Comparison of ENCODE assay signal across 8 cellular contexts in the genomic region with DNA sequence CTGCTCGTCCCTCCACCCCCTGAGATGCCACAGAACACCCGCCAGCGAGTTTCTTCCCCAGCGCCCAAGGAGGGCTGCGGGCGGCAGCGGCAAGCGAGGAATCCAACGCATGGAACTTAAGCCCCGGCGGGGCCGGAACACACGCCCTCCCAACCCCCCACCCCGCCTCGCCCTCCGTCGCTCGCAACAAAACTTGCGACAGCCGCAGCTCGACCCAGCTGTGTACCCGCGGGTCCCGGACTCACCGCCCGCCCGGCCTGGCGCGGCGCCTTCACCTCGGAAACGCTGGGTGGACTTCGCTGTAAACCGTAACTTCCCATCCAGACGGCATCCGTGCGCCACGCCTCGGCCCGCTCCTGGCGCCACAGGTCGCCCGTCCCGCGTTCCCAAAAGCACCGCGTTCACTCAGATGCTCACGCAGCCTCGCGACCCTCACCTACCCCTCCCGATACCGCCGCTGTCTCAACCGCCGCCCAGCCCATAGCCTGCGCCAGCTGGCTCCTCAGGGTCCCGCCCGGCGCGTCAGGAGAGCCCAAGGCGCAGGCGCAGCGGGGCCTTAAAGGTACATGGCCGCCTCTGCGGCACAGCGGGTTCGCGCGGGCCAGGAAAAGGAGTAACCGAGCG. TPM values are rescaled to one million over a fixed set of nuclear protein-coding genes. Genes with fewer than 3 reads are reported as not detected.
DNase-seq lines count a peak whose midpoint lies in the region; ATAC-seq, FAIRE-seq and TF ChIP-seq lines count a peak whose summit lies in the region.
"Not testable (repeated sequence)": the region's sequence is repeated elsewhere in the genome, so short reads cannot be mapped to it uniquely, and the experiment has no call there.

A gene with protein sequence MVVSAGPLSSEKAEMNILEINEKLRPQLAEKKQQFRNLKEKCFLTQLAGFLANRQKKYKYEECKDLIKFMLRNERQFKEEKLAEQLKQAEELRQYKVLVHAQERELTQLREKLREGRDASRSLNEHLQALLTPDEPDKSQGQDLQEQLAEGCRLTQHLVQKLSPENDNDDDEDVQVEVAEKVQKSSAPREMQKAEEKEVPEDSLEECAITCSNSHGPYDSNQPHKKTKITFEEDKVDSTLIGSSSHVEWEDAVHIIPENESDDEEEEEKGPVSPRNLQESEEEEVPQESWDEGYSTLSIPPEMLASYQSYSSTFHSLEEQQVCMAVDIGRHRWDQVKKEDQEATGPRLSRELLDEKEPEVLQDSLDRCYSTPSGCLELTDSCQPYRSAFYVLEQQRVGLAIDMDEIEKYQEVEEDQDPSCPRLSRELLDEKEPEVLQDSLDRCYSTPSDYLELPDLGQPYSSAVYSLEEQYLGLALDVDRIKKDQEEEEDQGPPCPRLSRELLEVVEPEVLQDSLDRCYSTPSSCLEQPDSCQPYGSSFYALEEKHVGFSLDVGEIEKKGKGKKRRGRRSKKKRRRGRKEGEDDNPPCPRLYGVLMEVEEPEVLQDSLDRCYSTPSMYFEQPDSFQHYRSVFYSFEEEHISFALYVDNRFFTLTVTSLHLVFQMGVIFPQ (minus strand): TSS at position 534 of the 624 bp plus-strand sequence. CDS start 21,666 bp downstream, outside the sequence.

- H4K20me1 ChIP-seq in HepG2 (ENCODE audit: insufficient read depth, low read length), result not testable (repeated sequence)

- POLR2A ChIA-PET in HepG2 (lab: Yijun Ruan, JAX), result not testable (repeated sequence)

- ATAC-seq in GM19351 (IDR thresholded peaks at IDR 0.05; ENCODE audit: unreplicated experiment), result peak; percentile 92
- peak; percentile 92 for ATAC-seq in HG03280 (IDR thresholded peaks at IDR 0.05; ENCODE audit: unreplicated experiment)
- ATAC-seq in HepG2, result peak; percentile 99

- not testable (repeated sequence) for TF ChIP-seq EP300 in HepG2 (IDR thresholded peaks at IDR 0.05; ENCODE audit: low read depth in 2 of 2, low read length in 2 of 2); HepG2 (CRISPR knock-in tag; IDR thresholded peaks at IDR 0.05; ENCODE audit: borderline replicate concordance)

- not testable (repeated sequence) for H2AFZ ChIP-seq in HepG2 (ENCODE audit: low read length)

- TF ChIP-seq POLR2A in HepG2 (IDR thresholded peaks at IDR 0.05; ENCODE audit: insufficient read depth in 1 of 2, low read depth in 2 of 2, low read length in 2 of 2), result not testable (repeated sequence)

- H3K27ac ChIP-seq in dorsolateral prefrontal cortex, result peak within 1 kb of the TSS in 4 of 59 donors; percentile 43 to 85 (median 68)
- not testable (repeated sequence) for H3K27ac ChIP-seq in HepG2 (ENCODE audit: extremely low read length, insufficient read depth, low read length)

- not testable (repeated sequence) for TF ChIP-seq RAD21 in HepG2 (CRISPR knock-in tag; IDR thresholded peaks at IDR 0.05)

- intact Hi-C loops in dorsolateral prefrontal cortex (cut with DNase I); HepG2 (cut with micrococcal nuclease; ENCODE audit: unreplicated experiment): not testable (repeated sequence)

- peak within 1 kb of the TSS in 58 of 59 donors; percentile 24 to 83 (median 68) for H3K4me3 ChIP-seq in dorsolateral prefrontal cortex
- H3K4me3 ChIP-seq in HepG2 (replicated peaks in 1 of 3; ENCODE audit: insufficient read depth in 1 of 3, low read depth in 2 of 3, low read length in 3 of 3), result peak within 1 kb of the TSS; percentile 42 to 68 (median 67); a peak in 5 of 6 replicates

- H3K27me3 ChIP-seq in dorsolateral prefrontal cortex; HepG2 (ENCODE audit: control insufficient read depth in 1 of 2, insufficient read depth in 2 of 2, low read length in 2 of 2): not testable (repeated sequence)

- CTCF ChIA-PET in HepG2 (lab: Yijun Ruan, JAX; ENCODE audit: low intra/inter-chr PET ratio, low total read pairs), result not testable (repeated sequence)

- WGBS in HepG2 (ENCODE audit: low lambda C conversion rate), result no CpG with 5 or more reads among the region's 71 CpGs

- H3K4me2 ChIP-seq in HepG2 (ENCODE audit: low read depth, low read length), result peak within 1 kb of the TSS; percentile 32

- in situ Hi-C loops in ACHN (cut with HindIII; ENCODE audit: low pct_ligation_motif_present, low pct_unique_long_range_greater_than_20kb, low sequenced_read_pairs); HepG2 (cut with HindIII; ENCODE audit: extremely low pct_ligation_motif_present, low pct_unique_long_range_greater_than_20kb): not testable (repeated sequence)

- 0 out of 2 replicates have a peak within 1 kb of the TSS, but pooled peaks have one; percentile 22 for H3K9ac ChIP-seq in HepG2 (ENCODE audit: insufficient read depth, low read depth, low read length)

- BruUV-seq in HepG2 (replicated peaks; lab: Mats Ljungman, UMichigan), result TSS peak; percentile 43

- TF ChIP-seq CTCF in dorsolateral prefrontal cortex (IDR thresholded peaks at IDR 0.05 in 54 of 56, conservative IDR thresholded peaks at IDR 0.05 in 2 of 56; ENCODE audit: low read depth in 1 of 56, partially characterized antibody in 56 of 56), result peak in 2 of 56 donors; percentile 9 to 11
- not testable (repeated sequence) for TF ChIP-seq CTCF in HepG2 (CRISPR knock-in tag; IDR thresholded peaks at IDR 0.05)

- H3K9me3 ChIP-seq in HepG2 (ENCODE audit: low read length), result not testable (repeated sequence)

- H3K79me2 ChIP-seq in HepG2 (ENCODE audit: insufficient read depth, low read length), result not testable (repeated sequence)

- H3K36me3 ChIP-seq in HepG2 (replicated peaks in 1 of 2; ENCODE audit: control insufficient read depth in 1 of 2, insufficient read depth in 2 of 2, low read length in 2 of 2), result not testable (repeated sequence)

- DNase-seq in ACHN, result peak; percentile 46
- DNase-seq in NCI-H748 (lab: John Stamatoyannopoulos, UW; ENCODE audit: unreplicated experiment), result peak; percentile 24
- peak in 2 of 3 experiments; percentile 6 to 31 for DNase-seq in activated CD8-positive, alpha-beta memory T cell treated with anti-CD3 and anti-CD28 coated beads for 48 hours (ENCODE audit: low read depth in 2 of 3, low spot score in 2 of 3)
- peak; percentile 27 to 79 (median 54) for DNase-seq in dorsolateral prefrontal cortex
- peak; percentile 15 for DNase-seq in HepG2 (ENCODE audit: low spot score)
- DNase-seq in stimulated activated CD4-positive, alpha-beta T cell treated with anti-CD3 and anti-CD28 coated beads, Interleukin-15, amount 100 ng/mL, for 48 hours (ENCODE audit: low read depth in 2 of 2), result peak; percentile 31 to 52

- H3K4me1 ChIP-seq in HepG2 (ENCODE audit: insufficient read depth, low read length), result not testable (repeated sequence)

- not testable (repeated sequence) for FAIRE-seq in HepG2 (lab: Jason Lieb, UNC)

TF ChIP-seq in HepG2, 621 proteins besides CTCF, POLR2A, EP300 and RAD21 (continues in another document):
- TF ChIP-seq KDM2A (CRISPR knock-in tag; IDR thresholded peaks at IDR 0.05; ENCODE audit: borderline replicate concordance, low read depth), result peak; percentile 49; the same call in 1 of the 2 replicates
- TF ChIP-seq ZNF777 (CRISPR knock-in tag; IDR thresholded peaks at IDR 0.05), result peak; percentile 71
- TF ChIP-seq TAF1 (CRISPR knock-in tag; IDR thresholded peaks at IDR 0.05), result peak; percentile 40; the same call in 1 of the 2 replicates
- TF ChIP-seq, protein P1, sequence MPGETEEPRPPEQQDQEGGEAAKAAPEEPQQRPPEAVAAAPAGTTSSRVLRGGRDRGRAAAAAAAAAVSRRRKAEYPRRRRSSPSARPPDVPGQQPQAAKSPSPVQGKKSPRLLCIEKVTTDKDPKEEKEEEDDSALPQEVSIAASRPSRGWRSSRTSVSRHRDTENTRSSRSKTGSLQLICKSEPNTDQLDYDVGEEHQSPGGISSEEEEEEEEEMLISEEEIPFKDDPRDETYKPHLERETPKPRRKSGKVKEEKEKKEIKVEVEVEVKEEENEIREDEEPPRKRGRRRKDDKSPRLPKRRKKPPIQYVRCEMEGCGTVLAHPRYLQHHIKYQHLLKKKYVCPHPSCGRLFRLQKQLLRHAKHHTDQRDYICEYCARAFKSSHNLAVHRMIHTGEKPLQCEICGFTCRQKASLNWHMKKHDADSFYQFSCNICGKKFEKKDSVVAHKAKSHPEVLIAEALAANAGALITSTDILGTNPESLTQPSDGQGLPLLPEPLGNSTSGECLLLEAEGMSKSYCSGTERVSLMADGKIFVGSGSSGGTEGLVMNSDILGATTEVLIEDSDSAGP (CRISPR knock-in tag; IDR thresholded peaks at IDR 0.05; ENCODE audit: borderline replicate concordance), result peak; percentile 94

RNA-seq across cellular contexts. Expression of the gene that starts here (rescaled TPM):
- 10 to 100 TPM in 119 of 120 experiments, 1 to 10 TPM in 1; 3.7 to 39.1 (median 25.3) TPM for total RNA-seq in dorsolateral prefrontal cortex
- 13.4 and 15.5 TPM in 2 replicates for total RNA-seq in HepG2 (2016; rRNA removed; fragmentation: Illumina TruSeq; extraction: Trizol)
- 8.0 and 9.8 TPM in 2 replicates for total RNA-seq in HepG2 (2016; cell fraction: cytosol; rRNA removed; fragmentation: Illumina TruSeq; extraction: Trizol; ENCODE audit: low read depth)
- total RNA-seq in HepG2 (2016; cell fraction: insoluble cytoplasmic fraction; rRNA removed; fragmentation: Illumina TruSeq; extraction: Trizol), result 12.3 and 15.5 TPM in 2 replicates
- 11.1 and 12.9 TPM in 2 replicates for total RNA-seq in HepG2 (2016; cell fraction: membrane; rRNA removed; fragmentation: Illumina TruSeq; extraction: Trizol)
- total RNA-seq in HepG2 (2016; cell fraction: nucleus; rRNA removed; fragmentation: Illumina TruSeq; extraction: Trizol), result 17.5 and 20.2 TPM in 2 replicates
- polyA plus RNA-seq in HepG2 (2011; rRNA removed), result 21.2 and 28.9 TPM in 2 replicates
- 10.1 and 11.5 TPM in 2 replicates for polyA plus RNA-seq in HepG2 (2011; cell fraction: cytosol; rRNA removed)
- polyA plus RNA-seq in HepG2 (2011; cell fraction: nucleus; rRNA removed), result 51.2 and 54.7 TPM in 2 replicates
- 11.3 and 13.7 TPM in 2 replicates for polyA plus RNA-seq in HepG2 (2012)
- 1.7 and 1.8 TPM in 2 replicates for polyA plus RNA-seq in HepG2 (2016; cell fraction: cytosol; fragmentation: Illumina TruSeq; extraction: Trizol; ENCODE audit: low read depth)
- polyA plus RNA-seq in HepG2 (2016; cell fraction: insoluble cytoplasmic fraction; fragmentation: Illumina TruSeq; extraction: Trizol; ENCODE audit: low read depth), result 9.2 and 9.9 TPM in 2 replicates
- polyA plus RNA-seq in HepG2 (2016; cell fraction: membrane; fragmentation: Illumina TruSeq; extraction: Trizol; ENCODE audit: low read depth), result 4.9 and 6.3 TPM in 2 replicates
- polyA plus RNA-seq in HepG2 (2016; cell fraction: nucleus; fragmentation: Illumina TruSeq; extraction: Trizol; ENCODE audit: insufficient read depth, low read depth), result 34.3 and 40.3 TPM in 2 replicates
- 33.3 and 76.0 TPM in 2 replicates for polyA minus RNA-seq in HepG2 (2011; rRNA and poly(A)+ RNA removed; ENCODE audit: low replicate concordance)
- 12.1 TPM in 2 replicates for polyA minus RNA-seq in HepG2 (2011; cell fraction: cytosol; rRNA and poly(A)+ RNA removed)
- polyA minus RNA-seq in HepG2 (2011; cell fraction: nucleus; rRNA and poly(A)+ RNA removed), result 29.1 and 49.4 TPM in 2 replicates
